ENCODE assay signal across 8 cellular contexts in genomic region chr2:10382313-10383061, GRCh38.
DNase-seq lines count a peak whose midpoint lies in the region; ATAC-seq and TF ChIP-seq lines count a peak whose summit lies in the region.

No MANE protein-coding gene starts in this region.

- POLR2A ChIA-PET in CD8-positive, alpha-beta memory T cell (lab: Charles Lee), result interaction anchor here (0.8 to 1.4 kb wide), 3 partner anchors 43 to 79 kb away, joined by 3 to 8 read pairs (median 5); partner anchors contain the start of gene HPCAL1

- intact Hi-C loops in left lung (cut with DNase I), result no loop called here

- no peaks in the 10 kb centered on the region for H3K9me3 ChIP-seq in CD8-positive, alpha-beta memory T cell (ENCODE audit: low read length)
- no peaks in the 10 kb centered on the region for H3K9me3 ChIP-seq in left lung

- peak overlapping the region; percentile 0 for H3K27ac ChIP-seq in CD8-positive, alpha-beta memory T cell (ENCODE audit: low read depth, low read length)
- H3K27ac ChIP-seq in left lung, result peak overlapping the region; percentile 19 to 59

- no peaks in the 10 kb centered on the region for H3K36me3 ChIP-seq in CD8-positive, alpha-beta memory T cell (ENCODE audit: insufficient read depth, low read length)
- H3K36me3 ChIP-seq in left lung, result no peaks in the 10 kb centered on the region

- H3K36me3 Mint-ChIP-seq in CD8-positive, alpha-beta memory T cell, result peaks cover 0 to 4% (median 1%) of the 10 kb centered on the region in 3 donors

- TF ChIP-seq CTCF in left lung (IDR thresholded peaks at IDR 0.05), result no peak

- H3K9me3 Mint-ChIP-seq in CD8-positive, alpha-beta memory T cell, result no peaks in the 10 kb centered on the region

- no peaks in the 10 kb centered on the region for H3K27me3 ChIP-seq in CD8-positive, alpha-beta memory T cell (ENCODE audit: insufficient read depth, low read length, poor library complexity, severe bottlenecking)
- no peaks in the 10 kb centered on the region for H3K27me3 ChIP-seq in left lung

- no peaks in the 10 kb centered on the region for H3K27me3 Mint-ChIP-seq in CD8-positive, alpha-beta memory T cell

- peak; percentile 48 for ATAC-seq in GM21360 (IDR thresholded peaks at IDR 0.05; ENCODE audit: unreplicated experiment)
- peak; percentile 65 for ATAC-seq in left lung

- DNase-seq in CD8-positive, alpha-beta memory T cell, result peak; percentile 22 to 73 (median 72)
- peak; percentile 93 to 96 for DNase-seq in Kasumi-1 (lab: John Stamatoyannopoulos, UW)
- DNase-seq in activated CD4-positive, alpha-beta T cell treated with anti-CD3 and anti-CD28 coated beads, Interleukin-2, amount 50 U/mL, for 48 hours, result peak; percentile 31 to 40
- DNase-seq in left lung, result peak; percentile 82 to 89
- no peak for DNase-seq in DMS 273 (lab: John Stamatoyannopoulos, UW; ENCODE audit: unreplicated experiment)
- no peak for DNase-seq in NCI-H748 (lab: John Stamatoyannopoulos, UW; ENCODE audit: unreplicated experiment)
- no peak for DNase-seq in NCI-H2081 treated with DMSO at 0.1 percent for 48 hours (lab: John Stamatoyannopoulos, UW)

- H3K4me3 ChIP-seq in CD8-positive, alpha-beta memory T cell (ENCODE audit: low read length), result peak overlapping the region; percentile 75
- peak overlapping the region in 1 of 2 donors; percentile 14 for H3K4me3 ChIP-seq in left lung

- peaks cover 81 to 99% (median 81%) of the 10 kb centered on the region in 3 donors for H3K4me1 Mint-ChIP-seq in CD8-positive, alpha-beta memory T cell

- peaks cover 90% of the 10 kb centered on the region for H3K4me1 ChIP-seq in CD8-positive, alpha-beta memory T cell (ENCODE audit: insufficient read depth, low read length)
- peaks cover 54 to 96% of the 10 kb centered on the region in 2 donors for H3K4me1 ChIP-seq in left lung

- peak overlapping the region; percentile 65 to 88 (median 73) for H3K4me3 Mint-ChIP-seq in CD8-positive, alpha-beta memory T cell

- CTCF ChIA-PET in CD8-positive, alpha-beta memory T cell (lab: Charles Lee), result interaction anchor here (0.9 to 2.2 kb wide), 4 partner anchors 21 to 80 kb away, joined by 3 to 17 read pairs (median 8); no protein-coding TSS in a partner anchor

- H3K27ac Mint-ChIP-seq in CD8-positive, alpha-beta memory T cell, result peak overlapping the region; percentile 79 to 97 (median 85)

Comparison
In these comparisons a context has a peak if more than half of its experiments do, and no peak if none do; other contexts are left out.
1. DNase-seq: peak in CD8-positive, alpha-beta memory T cell (5 of 5), Kasumi-1 (2 of 2), activated CD4-positive, alpha-beta T cell treated with anti-CD3 and anti-CD28 coated beads, Interleukin-2, amount 50 U/mL, for 48 hours (2 of 2) and left lung (2 of 2); none in DMS 273 (single experiment), NCI-H748 (single experiment) and NCI-H2081 treated with DMSO at 0.1 percent for 48 hours (single experiment).